In the genomic region with DNA sequence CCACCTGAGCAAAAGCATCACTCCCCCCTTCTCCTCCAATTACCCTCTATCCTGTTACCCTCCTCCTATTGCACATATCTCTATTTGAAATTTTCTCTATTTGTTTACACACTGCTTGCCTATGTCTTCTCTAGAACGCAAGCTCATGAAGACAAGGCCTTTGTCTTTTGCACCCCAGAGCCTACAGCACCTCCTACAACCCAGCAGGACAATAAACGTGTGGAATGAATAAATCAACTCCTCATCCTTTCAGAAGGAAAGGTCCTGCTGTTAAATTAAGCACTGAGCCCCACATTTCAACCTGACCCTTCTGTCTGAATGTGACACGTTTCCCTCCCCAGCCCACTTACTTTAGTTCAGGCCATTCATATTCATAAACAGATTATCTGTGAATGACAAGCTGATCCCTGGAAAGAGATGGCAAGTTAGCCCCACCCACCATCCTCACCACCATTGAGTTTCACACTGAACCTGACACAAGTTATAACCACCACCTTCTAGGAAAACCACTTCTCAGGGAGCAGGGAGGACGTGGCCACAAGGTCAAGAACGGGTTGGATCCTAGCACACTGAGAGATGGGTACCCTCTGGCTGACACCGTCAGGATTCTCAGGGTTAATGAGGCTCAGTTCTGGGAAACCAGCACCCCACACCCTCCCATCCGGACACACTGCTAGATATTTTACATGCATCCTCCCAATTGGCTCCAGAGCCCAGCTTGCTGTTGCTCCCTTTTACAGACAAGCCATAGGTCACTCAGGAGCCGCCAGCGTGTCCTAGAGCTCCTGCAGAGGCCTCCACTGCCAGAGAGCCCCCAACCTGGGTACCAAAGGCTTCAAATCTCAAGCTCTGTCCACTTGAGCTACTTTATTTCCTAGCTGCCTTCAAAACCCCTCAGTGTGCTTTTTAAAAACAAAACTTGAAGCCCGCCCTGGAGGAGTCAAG, we compare ENCODE assay signal across 8 cellular contexts. TPM values are rescaled to one million over a fixed set of nuclear protein-coding genes. Genes with fewer than 3 reads are reported as not detected.
A peak's percentile ranks its signal among the peaks of the same experiment; 100 is the strongest.
DNase-seq lines count a peak whose midpoint lies in the region; ATAC-seq and TF ChIP-seq lines count a peak whose summit lies in the region.

No MANE protein-coding gene starts in this region.

- H3K36me3 ChIP-seq in esophagus (ENCODE audit: control insufficient read depth in 2 of 2, insufficient read depth in 2 of 2, low read length in 1 of 2) = no peaks in the 10 kb centered on the region
- no peaks in the 10 kb centered on the region for H3K36me3 ChIP-seq in muscle layer of duodenum (ENCODE audit: control insufficient read depth in 1 of 2, insufficient read depth in 2 of 2, low read length in 2 of 2)

- DNase-seq in Calu3 = peak; percentile 20
- DNase-seq in T-helper 2 cell treated with Interferon-gamma antibody and Interleukin-4, amounts not matched to agents 5 μg/mL and 100 μg/mL, for 36 hours (ENCODE audit: low spot score) = peak; percentile 20
- DNase-seq in T-helper 9 cell = no peak

- TF ChIP-seq CTCF in Calu3 (IDR thresholded peaks at IDR 0.05; ENCODE audit: unreplicated experiment) = no peak

- peak overlapping the region; percentile 40 to 80 for H3K27ac ChIP-seq in esophagus (ENCODE audit: low read depth in 2 of 2, low read length in 1 of 2)
- H3K27ac ChIP-seq in muscle layer of duodenum (ENCODE audit: low read length) = no peak overlapping the region

- H3K4me3 Mint-ChIP-seq in Calu3 (ENCODE audit: low read depth, unreplicated experiment) = peak overlapping the region; percentile 67
- peak overlapping the region; percentile 54 for H3K4me3 Mint-ChIP-seq in T-helper 2 cell treated with Interferon-gamma antibody and Interleukin-4, amounts not matched to agents 5 μg/mL and 100 μg/mL, for 36 hours

- peaks cover 4% of the 10 kb centered on the region for H3K9me3 Mint-ChIP-seq in Calu3 (ENCODE audit: low read depth, unreplicated experiment)
- no peaks in the 10 kb centered on the region for H3K9me3 Mint-ChIP-seq in T-helper 2 cell treated with Interferon-gamma antibody and Interleukin-4, amounts not matched to agents 5 μg/mL and 100 μg/mL, for 36 hours

- WGBS in esophagus, 2 donors = 51 to 54% methylated on average over 10 of the region's 10 CpGs

- intact Hi-C loops in Calu3 (cut with micrococcal nuclease; ENCODE audit: unreplicated experiment) = loop anchor here (5.0 kb wide), 2 partner anchors 229 to 244 kb away; partner anchors contain the start of gene ARHGAP21

- CTCF ChIA-PET in Calu3 (lab: Charles Lee) = interaction anchor here (0.6 to 1.0 kb wide), 3 partner anchors 61 to 288 kb away, joined by 3 to 4 read pairs (median 3); no protein-coding TSS in a partner anchor

- H3K4me3 ChIP-seq in esophagus (ENCODE audit: low read depth in 1 of 2, low read length in 2 of 2) (peak overlapping the region in 1 of 2 donors; percentile 59), muscle layer of duodenum (ENCODE audit: low read depth in 1 of 2, low read length in 2 of 2) (peak overlapping the region; percentile 53 to 65)

- no peaks in the 10 kb centered on the region for H3K27me3 Mint-ChIP-seq in Calu3 (ENCODE audit: unreplicated experiment)
- peaks cover 4% of the 10 kb centered on the region for H3K27me3 Mint-ChIP-seq in T-helper 2 cell treated with Interferon-gamma antibody and Interleukin-4, amounts not matched to agents 5 μg/mL and 100 μg/mL, for 36 hours (ENCODE audit: low read depth)

- H3K4me1 Mint-ChIP-seq in Calu3 (ENCODE audit: low read depth, unreplicated experiment) = peaks cover 52% of the 10 kb centered on the region
- H3K4me1 Mint-ChIP-seq in T-helper 2 cell treated with Interferon-gamma antibody and Interleukin-4, amounts not matched to agents 5 μg/mL and 100 μg/mL, for 36 hours (ENCODE audit: low read depth) = peaks cover 15% of the 10 kb centered on the region

- BruUV-seq in Calu3 (replicated peaks; lab: Mats Ljungman, UMichigan) = no TSS peak

- H3K9me3 ChIP-seq in esophagus (ENCODE audit: control insufficient read depth in 2 of 2, insufficient read depth in 1 of 2, low read depth in 1 of 2, low read length in 1 of 2) (no peaks in the 10 kb centered on the region), muscle layer of duodenum (ENCODE audit: control insufficient read depth in 1 of 2, low read length in 2 of 2) (no peaks in the 10 kb centered on the region)

- H3K36me3 Mint-ChIP-seq in Calu3 (ENCODE audit: insufficient read depth, unreplicated experiment) = peaks cover 20% of the 10 kb centered on the region
- no peaks in the 10 kb centered on the region for H3K36me3 Mint-ChIP-seq in T-helper 2 cell treated with Interferon-gamma antibody and Interleukin-4, amounts not matched to agents 5 μg/mL and 100 μg/mL, for 36 hours (ENCODE audit: low read depth)

- H3K4me1 ChIP-seq in esophagus (ENCODE audit: control insufficient read depth in 2 of 2, insufficient read depth in 2 of 2, low read length in 1 of 2) (no peaks in the 10 kb centered on the region), muscle layer of duodenum (ENCODE audit: control insufficient read depth in 1 of 2, insufficient read depth in 2 of 2, low read length in 2 of 2) (no peaks in the 10 kb centered on the region)

- H3K27ac Mint-ChIP-seq in Calu3 (ENCODE audit: unreplicated experiment) = peak overlapping the region; percentile 88
- H3K27ac Mint-ChIP-seq in T-helper 2 cell treated with Interferon-gamma antibody and Interleukin-4, amounts not matched to agents 5 μg/mL and 100 μg/mL, for 36 hours = no peak overlapping the region

- H3K27me3 ChIP-seq in esophagus (ENCODE audit: control insufficient read depth in 1 of 2, insufficient read depth in 2 of 2, low read length in 2 of 2) (no peaks in the 10 kb centered on the region), muscle layer of duodenum (ENCODE audit: low read depth, low read length) (no peaks in the 10 kb centered on the region)

- ATAC-seq in HG02642 (IDR thresholded peaks at IDR 0.05; ENCODE audit: poor library complexity, unreplicated experiment) (peak; percentile 11), GM19023 (IDR thresholded peaks at IDR 0.05; ENCODE audit: unreplicated experiment) (no peak), HG03139 (IDR thresholded peaks at IDR 0.05; ENCODE audit: unreplicated experiment) (no peak)

RNA-seq across cellular contexts. Expression of gene PRTFDC1, which starts 0.9 kb away (rescaled TPM):
- total RNA-seq in Calu3 (2022) = 22.7 and 24.6 TPM in 2 replicates
- polyA plus RNA-seq in esophagus = 1 to 10 TPM in 1 of 2 donors, under 1 TPM in 1; 0.98 to 1.0 TPM
